Comparison of ENCODE assay signal across 9 cellular contexts in the genomic region with DNA sequence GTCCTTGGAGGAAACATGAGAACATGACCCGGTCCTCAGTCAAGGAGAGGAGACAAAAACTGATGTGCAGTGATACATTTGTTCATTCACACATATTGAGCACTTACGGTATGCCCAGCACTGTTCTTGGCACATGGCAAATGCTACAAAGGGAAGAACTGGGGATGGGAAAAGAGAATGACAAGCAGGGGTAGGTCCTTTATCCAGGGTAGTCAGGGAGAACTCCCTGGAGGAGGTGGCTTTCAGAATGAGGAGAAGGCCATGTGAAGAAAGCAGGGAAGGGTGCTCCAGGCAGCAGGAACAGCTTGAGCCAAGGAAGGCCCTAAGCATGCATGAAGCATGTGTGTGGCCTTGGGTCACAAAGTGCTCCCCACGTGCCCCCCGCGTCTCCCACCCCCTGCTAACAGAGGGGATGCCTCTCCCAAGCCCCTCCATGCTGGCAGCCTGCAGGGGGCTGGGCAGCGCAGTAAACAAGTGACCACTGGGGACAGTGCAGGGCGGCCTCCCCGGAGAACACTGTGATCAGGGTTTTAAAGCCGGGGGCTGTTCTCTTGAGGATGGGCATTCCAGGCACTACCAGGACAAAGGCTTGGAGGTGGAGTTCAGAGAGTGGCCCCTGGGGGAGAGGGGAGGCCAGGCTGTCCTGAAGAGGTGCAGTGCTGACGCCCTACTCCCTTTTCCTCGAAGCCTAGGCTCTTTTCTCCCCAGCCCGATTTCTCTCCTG.
"Had no signal": no experiment of that assay in that cellular context is flagged by ENCODE, and none has a peak within 500 bp of the region (broad histone marks: within the 10 kb centered on the region; RNA-seq: fewer than 3 reads in every experiment).

No MANE protein-coding gene starts in this region.

- H3K4me3 Mint-ChIP-seq: activated CD8-positive, alpha-beta memory T cell treated with anti-CD3 and anti-CD28 coated beads, Interleukin-2, amount 10 ng/mL, durations not matched to agents 7 days and 5 days; activated naive CD8-positive, alpha-beta T cell; activated T-cell treated with anti-CD3 and anti-CD28 coated beads, Interleukin-2, amount 50 U/mL, for 24 hours; T-helper 17 cell had no signal

- DNase-seq: activated CD8-positive, alpha-beta memory T cell treated with anti-CD3 and anti-CD28 coated beads, Interleukin-2, amount 10 ng/mL, durations not matched to agents 7 days and 5 days; activated gamma-delta T cell; effector memory CD4-positive, alpha-beta T cell; lower lobe of right lung; right cardiac atrium; T-helper 17 cell; tibial artery had no signal

- H3K27me3 Mint-ChIP-seq: activated CD8-positive, alpha-beta memory T cell treated with anti-CD3 and anti-CD28 coated beads, Interleukin-2, amount 10 ng/mL, durations not matched to agents 7 days and 5 days had no signal

- H3K4me1 Mint-ChIP-seq: activated CD8-positive, alpha-beta memory T cell treated with anti-CD3 and anti-CD28 coated beads, Interleukin-2, amount 10 ng/mL, durations not matched to agents 7 days and 5 days; T-helper 17 cell had no signal

- H3K36me3 Mint-ChIP-seq: activated CD8-positive, alpha-beta memory T cell treated with anti-CD3 and anti-CD28 coated beads, Interleukin-2, amount 10 ng/mL, durations not matched to agents 7 days and 5 days; activated naive CD8-positive, alpha-beta T cell had no signal

- H3K27ac Mint-ChIP-seq: activated CD8-positive, alpha-beta memory T cell treated with anti-CD3 and anti-CD28 coated beads, Interleukin-2, amount 10 ng/mL, durations not matched to agents 7 days and 5 days; activated naive CD8-positive, alpha-beta T cell; activated T-cell treated with anti-CD3 and anti-CD28 coated beads, Interleukin-2, amount 50 U/mL, for 24 hours; T-helper 17 cell had no signal
